9 cellular contexts compared by ENCODE assay signal in the genomic region with DNA sequence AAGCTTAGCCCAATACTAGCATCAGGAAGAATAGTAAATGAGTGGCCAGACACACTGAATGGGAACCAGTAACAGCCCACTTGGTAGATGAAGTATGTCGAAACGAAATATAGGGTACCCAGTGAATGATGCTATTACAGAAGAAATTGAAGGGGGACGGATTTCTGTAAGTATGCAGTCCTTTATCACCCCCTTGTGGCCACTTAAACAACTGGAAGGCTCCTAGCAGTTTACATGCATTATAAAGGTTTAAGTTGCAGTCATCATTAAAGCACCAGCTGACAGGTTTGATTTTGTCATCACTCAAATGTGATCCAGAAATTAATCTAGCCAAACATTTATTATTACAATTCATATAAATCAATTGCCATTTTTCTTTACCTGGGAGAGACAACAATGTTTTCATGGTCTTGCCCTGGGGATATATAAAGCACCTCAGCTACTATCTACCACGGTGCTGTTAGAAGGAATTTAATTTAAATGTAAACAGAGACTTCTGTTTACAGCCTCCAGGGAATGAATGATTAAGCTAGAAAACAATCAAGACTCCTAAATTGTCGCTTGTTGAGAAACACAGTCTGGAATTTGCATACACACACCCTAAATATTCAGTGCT. TPM values are rescaled to one million over a fixed set of nuclear protein-coding genes. Genes with fewer than 3 reads are reported as not detected.
A peak's percentile ranks its signal among the peaks of the same experiment; 100 is the strongest.
DNase-seq lines count a peak whose midpoint lies in the region; ATAC-seq and TF ChIP-seq lines count a peak whose summit lies in the region.
"Had no signal": no experiment of that assay in that cellular context is flagged by ENCODE, and none has a peak within 500 bp of the region (broad histone marks: within the 10 kb centered on the region; RNA-seq: fewer than 3 reads in every experiment).

No MANE protein-coding gene starts in this region.

- H3K27ac ChIP-seq in A673 (ENCODE audit: low read depth, low read length, poor library complexity, severe bottlenecking) (no peak overlapping the region), mesendoderm (ENCODE audit: low read depth, low read length) (no peak overlapping the region), uterus (no peak overlapping the region)
- H3K27ac ChIP-seq: skin epidermis had no signal

- H3K27me3 ChIP-seq in A673 (replicated peaks; ENCODE audit: insufficient read depth, low read depth, low read length, poor library complexity) = no peaks in the 10 kb centered on the region
- H3K27me3 ChIP-seq in mesendoderm (ENCODE audit: insufficient read depth, low read length, poor library complexity) = no peaks in the 10 kb centered on the region
- no peaks in the 10 kb centered on the region for H3K27me3 ChIP-seq in uterus

- no peak overlapping the region for H3K4me3 Mint-ChIP-seq in HFFc6
- H3K4me3 Mint-ChIP-seq in T-cell = no peak overlapping the region

- H3K27ac Mint-ChIP-seq in HFFc6 (no peak overlapping the region), T-cell (no peak overlapping the region)

- no peak overlapping the region for H2BK5ac ChIP-seq in mesendoderm (ENCODE audit: low read length)

- H4K8ac ChIP-seq in mesendoderm (ENCODE audit: low read depth, low read length) = no peak overlapping the region

- peak; percentile 61 for TF ChIP-seq CTCF in A673 (conservative IDR thresholded peaks at IDR 0.05; ENCODE audit: low read depth, low read length)
- peak; percentile 93 for TF ChIP-seq CTCF in HFFc6 (IDR thresholded peaks at IDR 0.05)
- peak; percentile 62 to 73 (median 72) for TF ChIP-seq CTCF in uterus (IDR thresholded peaks at IDR 0.05)

- H3K4me1 ChIP-seq in A673 (ENCODE audit: insufficient read depth, low read length, poor library complexity, severe bottlenecking) = peaks cover 17% of the 10 kb centered on the region
- no peaks in the 10 kb centered on the region for H3K4me1 ChIP-seq in mesendoderm (ENCODE audit: control insufficient read depth, low read depth, low read length)
- H3K4me1 ChIP-seq in uterus = no peaks in the 10 kb centered on the region

- no TSS peak for BruUV-seq in A673 (replicated peaks; lab: Mats Ljungman, UMichigan)

- peaks cover 25% of the 10 kb centered on the region for H3K4me1 Mint-ChIP-seq in HFFc6 (ENCODE audit: low read depth)
- H3K4me1 Mint-ChIP-seq in T-cell = peaks cover 8 to 11% (median 10%) of the 10 kb centered on the region in 3 donors

- H3K27me3 Mint-ChIP-seq in HFFc6 (ENCODE audit: insufficient read depth) (peaks cover 1% of the 10 kb centered on the region), T-cell (no peaks in the 10 kb centered on the region)

- WGBS in mesendoderm (ENCODE audit: extremely low coverage, insufficient coverage, low lambda C conversion rate) = no CpG with 5 or more reads among the region's 5 CpGs

- H3K36me3 Mint-ChIP-seq in HFFc6 (ENCODE audit: low read depth) (peaks cover 6% of the 10 kb centered on the region; the same call in 1 of the 2 replicates), T-cell (peaks cover 12% of the 10 kb centered on the region)

- no peak overlapping the region for H3K56ac ChIP-seq in mesendoderm (ENCODE audit: low read length)

- no peak overlapping the region for H4K5ac ChIP-seq in mesendoderm (ENCODE audit: low read length)

- H2BK15ac ChIP-seq in mesendoderm (replicated peaks; ENCODE audit: low read depth) = no peak overlapping the region

- no peaks in the 10 kb centered on the region for H3K79me1 ChIP-seq in mesendoderm (ENCODE audit: low read length)

- no peak for TF ChIP-seq POLR2A in uterus (IDR thresholded peaks at IDR 0.05)

- POLR2A ChIA-PET in A673 (lab: Charles Lee; ENCODE audit: low non-redundant PET) = no interaction called here
- POLR2A ChIA-PET in T-cell (lab: Charles Lee) = interaction anchor here in 1 of 2 donors (0.6 kb wide), 1 partner anchor 9 kb away, joined by 5 read pairs; no protein-coding TSS in a partner anchor

- H2AK5ac ChIP-seq in mesendoderm (ENCODE audit: low read length) = no peak overlapping the region

- H3K4ac ChIP-seq in mesendoderm (ENCODE audit: low read depth, low read length) = no peak overlapping the region

- no peaks in the 10 kb centered on the region for H3K79me2 ChIP-seq in mesendoderm (ENCODE audit: control insufficient read depth, insufficient read depth, low read length)

- H3K4me2 ChIP-seq in mesendoderm (ENCODE audit: low read length) = no peak overlapping the region

- intact Hi-C loops in A673 (cut with micrococcal nuclease; ENCODE audit: unreplicated experiment) = loop anchor here (1.0 kb wide), 1 partner anchor 125 kb away; no protein-coding TSS in a partner anchor
- intact Hi-C loops in uterus (cut with DNase I; ENCODE audit: low total_unique reads) = loop anchor here (10.0 kb wide), 1 partner anchor 138 kb away; a partner anchor contains a TSS

- CTCF ChIA-PET in A673 (lab: Charles Lee) = no interaction called here
- CTCF ChIA-PET in T-cell (lab: Charles Lee) = interaction anchor here (0.6 to 4.2 kb wide), 12 partner anchors 9 to 1783 kb away, joined by 3 to 32 read pairs (median 5); no protein-coding TSS in a partner anchor

- no peak overlapping the region for H3K18ac ChIP-seq in mesendoderm (ENCODE audit: low read length)

- ATAC-seq in T-cell (replicated peaks in 1 of 4) = peak; percentile 78 to 87 (median 78)

- H3K4me3 ChIP-seq in A673 (ENCODE audit: low read depth, low read length, poor library complexity, severe bottlenecking) (no peak overlapping the region), mesendoderm (ENCODE audit: low read length) (no peak overlapping the region), uterus (no peak overlapping the region)
- H3K4me3 ChIP-seq: skin epidermis had no signal

- H3K36me3 ChIP-seq in A673 (ENCODE audit: insufficient read depth, low read length, poor library complexity, severe bottlenecking) = peaks cover 7% of the 10 kb centered on the region
- peaks cover 3% of the 10 kb centered on the region for H3K36me3 ChIP-seq in mesendoderm (ENCODE audit: control insufficient read depth, insufficient read depth, low read length)
- H3K36me3 ChIP-seq in uterus = no peaks in the 10 kb centered on the region

- H2BK120ac ChIP-seq in mesendoderm (ENCODE audit: low read depth, low read length) = no peak overlapping the region

- peak; percentile 58 for DNase-seq in A673 (ENCODE audit: low spot score)
- peak; percentile 19 for DNase-seq in GF-D8 (lab: John Stamatoyannopoulos, UW)
- DNase-seq in HFFc6 = peak; percentile 50
- DNase-seq in NCI-H1092 treated with DMSO at 0.1 percent for 48 hours (lab: John Stamatoyannopoulos, UW) = peak; percentile 50
- peak in 28 of 34 experiments; percentile 9 to 58 (median 27) for DNase-seq in T-cell
- DNase-seq in dermis blood vessel endothelial cell = peak; percentile 85
- peak; percentile 73 for DNase-seq in mesendoderm
- DNase-seq in uterus = peak in 1 of 2 donors; percentile 38

- H3K9me3 Mint-ChIP-seq in HFFc6 (no peaks in the 10 kb centered on the region), T-cell (no peaks in the 10 kb centered on the region)

- no peaks in the 10 kb centered on the region for H3K9me3 ChIP-seq in A673 (ENCODE audit: low read depth, low read length, poor library complexity, severe bottlenecking)
- no peaks in the 10 kb centered on the region for H3K9me3 ChIP-seq in uterus

- H3K23ac ChIP-seq in mesendoderm (ENCODE audit: low read length) = no peak overlapping the region

- no peak overlapping the region for H3K9ac ChIP-seq in mesendoderm (ENCODE audit: low read length)

RNA-seq across cellular contexts. Expression of a gene that starts 7.7 kb away (rescaled TPM):
- total RNA-seq in A673 (2021) (32.1 and 34.4 TPM in 2 replicates), T-cell (10 to 100 TPM; 39.7 to 70.0 (median 53.3) TPM), dermis blood vessel endothelial cell (19.3 and 19.7 TPM in 2 replicates), uterus (10 to 100 TPM; 18.5 to 68.7 (median 30.7) TPM)
- 10 to 100 TPM; 32.0 to 41.6 (median 38.3) TPM for total RNA-seq in HFFc6 (2021; fragmentation: NEBNext Ultra II Directional; extraction: Animal tissue kit (Norgen Biotek cat#: 25700))
- 109 TPM for polyA plus RNA-seq in mesendoderm (2013, experiment 1 of 2)
- polyA plus RNA-seq in mesendoderm (2013, experiment 2 of 2) = 108 TPM
